Comparison of ENCODE assay signal across 1 cellular context in genomic region chr13:113584205-113584869, GRCh38.
A peak's percentile ranks its signal among the peaks of the same experiment; 100 is the strongest.
TF ChIP-seq lines count a peak whose summit lies in the region.

A gene with protein sequence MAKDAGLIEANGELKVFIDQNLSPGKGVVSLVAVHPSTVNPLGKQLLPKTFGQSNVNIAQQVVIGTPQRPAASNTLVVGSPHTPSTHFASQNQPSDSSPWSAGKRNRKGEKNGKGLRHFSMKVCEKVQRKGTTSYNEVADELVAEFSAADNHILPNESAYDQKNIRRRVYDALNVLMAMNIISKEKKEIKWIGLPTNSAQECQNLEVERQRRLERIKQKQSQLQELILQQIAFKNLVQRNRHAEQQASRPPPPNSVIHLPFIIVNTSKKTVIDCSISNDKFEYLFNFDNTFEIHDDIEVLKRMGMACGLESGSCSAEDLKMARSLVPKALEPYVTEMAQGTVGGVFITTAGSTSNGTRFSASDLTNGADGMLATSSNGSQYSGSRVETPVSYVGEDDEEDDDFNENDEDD (plus strand): TSS chr13:113584753. CDS start chr13:113585838, 1,085 bp downstream.

TF ChIP-seq in GM12878, 131 proteins besides CTCF, POLR2A, EP300 and RAD21 (continued from another document):
- TF ChIP-seq, protein P1, sequence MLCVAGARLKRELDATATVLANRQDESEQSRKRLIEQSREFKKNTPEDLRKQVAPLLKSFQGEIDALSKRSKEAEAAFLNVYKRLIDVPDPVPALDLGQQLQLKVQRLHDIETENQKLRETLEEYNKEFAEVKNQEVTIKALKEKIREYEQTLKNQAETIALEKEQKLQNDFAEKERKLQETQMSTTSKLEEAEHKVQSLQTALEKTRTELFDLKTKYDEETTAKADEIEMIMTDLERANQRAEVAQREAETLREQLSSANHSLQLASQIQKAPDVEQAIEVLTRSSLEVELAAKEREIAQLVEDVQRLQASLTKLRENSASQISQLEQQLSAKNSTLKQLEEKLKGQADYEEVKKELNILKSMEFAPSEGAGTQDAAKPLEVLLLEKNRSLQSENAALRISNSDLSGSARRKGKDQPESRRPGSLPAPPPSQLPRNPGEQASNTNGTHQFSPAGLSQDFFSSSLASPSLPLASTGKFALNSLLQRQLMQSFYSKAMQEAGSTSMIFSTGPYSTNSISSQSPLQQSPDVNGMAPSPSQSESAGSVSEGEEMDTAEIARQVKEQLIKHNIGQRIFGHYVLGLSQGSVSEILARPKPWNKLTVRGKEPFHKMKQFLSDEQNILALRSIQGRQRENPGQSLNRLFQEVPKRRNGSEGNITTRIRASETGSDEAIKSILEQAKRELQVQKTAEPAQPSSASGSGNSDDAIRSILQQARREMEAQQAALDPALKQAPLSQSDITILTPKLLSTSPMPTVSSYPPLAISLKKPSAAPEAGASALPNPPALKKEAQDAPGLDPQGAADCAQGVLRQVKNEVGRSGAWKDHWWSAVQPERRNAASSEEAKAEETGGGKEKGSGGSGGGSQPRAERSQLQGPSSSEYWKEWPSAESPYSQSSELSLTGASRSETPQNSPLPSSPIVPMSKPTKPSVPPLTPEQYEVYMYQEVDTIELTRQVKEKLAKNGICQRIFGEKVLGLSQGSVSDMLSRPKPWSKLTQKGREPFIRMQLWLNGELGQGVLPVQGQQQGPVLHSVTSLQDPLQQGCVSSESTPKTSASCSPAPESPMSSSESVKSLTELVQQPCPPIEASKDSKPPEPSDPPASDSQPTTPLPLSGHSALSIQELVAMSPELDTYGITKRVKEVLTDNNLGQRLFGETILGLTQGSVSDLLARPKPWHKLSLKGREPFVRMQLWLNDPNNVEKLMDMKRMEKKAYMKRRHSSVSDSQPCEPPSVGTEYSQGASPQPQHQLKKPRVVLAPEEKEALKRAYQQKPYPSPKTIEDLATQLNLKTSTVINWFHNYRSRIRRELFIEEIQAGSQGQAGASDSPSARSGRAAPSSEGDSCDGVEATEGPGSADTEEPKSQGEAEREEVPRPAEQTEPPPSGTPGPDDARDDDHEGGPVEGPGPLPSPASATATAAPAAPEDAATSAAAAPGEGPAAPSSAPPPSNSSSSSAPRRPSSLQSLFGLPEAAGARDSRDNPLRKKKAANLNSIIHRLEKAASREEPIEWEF (IDR thresholded peaks at IDR 0.05; ENCODE audit: insufficient replicate concordance, low read depth, low read length): no peak
- TF ChIP-seq BHLHE40 (IDR thresholded peaks at IDR 0.05; ENCODE audit: borderline replicate concordance in 1 of 2, low read depth in 2 of 2, low read length in 1 of 2): peak in 1 of 2 experiments; percentile 66; a peak in 2 of 4 replicates
- no peak for TF ChIP-seq NBN (IDR thresholded peaks at IDR 0.05)
- TF ChIP-seq HDGF (IDR thresholded peaks at IDR 0.05): no peak
- no peak for TF ChIP-seq RFX5 (IDR thresholded peaks at IDR 0.05; ENCODE audit: low read depth, low read length)
- TF ChIP-seq NFXL1 (IDR thresholded peaks at IDR 0.05; ENCODE audit: borderline replicate concordance): peak; percentile 99
- TF ChIP-seq ZBTB4 (CRISPR knock-in tag; IDR thresholded peaks at IDR 0.05): no peak
- TF ChIP-seq, protein P2, sequence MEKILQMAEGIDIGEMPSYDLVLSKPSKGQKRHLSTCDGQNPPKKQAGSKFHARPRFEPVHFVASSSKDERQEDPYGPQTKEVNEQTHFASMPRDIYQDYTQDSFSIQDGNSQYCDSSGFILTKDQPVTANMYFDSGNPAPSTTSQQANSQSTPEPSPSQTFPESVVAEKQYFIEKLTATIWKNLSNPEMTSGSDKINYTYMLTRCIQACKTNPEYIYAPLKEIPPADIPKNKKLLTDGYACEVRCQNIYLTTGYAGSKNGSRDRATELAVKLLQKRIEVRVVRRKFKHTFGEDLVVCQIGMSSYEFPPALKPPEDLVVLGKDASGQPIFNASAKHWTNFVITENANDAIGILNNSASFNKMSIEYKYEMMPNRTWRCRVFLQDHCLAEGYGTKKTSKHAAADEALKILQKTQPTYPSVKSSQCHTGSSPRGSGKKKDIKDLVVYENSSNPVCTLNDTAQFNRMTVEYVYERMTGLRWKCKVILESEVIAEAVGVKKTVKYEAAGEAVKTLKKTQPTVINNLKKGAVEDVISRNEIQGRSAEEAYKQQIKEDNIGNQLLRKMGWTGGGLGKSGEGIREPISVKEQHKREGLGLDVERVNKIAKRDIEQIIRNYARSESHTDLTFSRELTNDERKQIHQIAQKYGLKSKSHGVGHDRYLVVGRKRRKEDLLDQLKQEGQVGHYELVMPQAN (conservative IDR thresholded peaks at IDR 0.05): no peak
- TF ChIP-seq, protein P3, sequence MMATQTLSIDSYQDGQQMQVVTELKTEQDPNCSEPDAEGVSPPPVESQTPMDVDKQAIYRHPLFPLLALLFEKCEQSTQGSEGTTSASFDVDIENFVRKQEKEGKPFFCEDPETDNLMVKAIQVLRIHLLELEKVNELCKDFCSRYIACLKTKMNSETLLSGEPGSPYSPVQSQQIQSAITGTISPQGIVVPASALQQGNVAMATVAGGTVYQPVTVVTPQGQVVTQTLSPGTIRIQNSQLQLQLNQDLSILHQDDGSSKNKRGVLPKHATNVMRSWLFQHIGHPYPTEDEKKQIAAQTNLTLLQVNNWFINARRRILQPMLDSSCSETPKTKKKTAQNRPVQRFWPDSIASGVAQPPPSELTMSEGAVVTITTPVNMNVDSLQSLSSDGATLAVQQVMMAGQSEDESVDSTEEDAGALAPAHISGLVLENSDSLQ (IDR thresholded peaks at IDR 0.05): no peak; the same call in 1 of the 2 replicates
- peak; percentile 53 for TF ChIP-seq NRF1 (conservative IDR thresholded peaks at IDR 0.05; ENCODE audit: low read depth, low read length)
- TF ChIP-seq JUNB (IDR thresholded peaks at IDR 0.05): no peak
- TF ChIP-seq YY1 (IDR thresholded peaks at IDR 0.05; ENCODE audit: low read depth, low read length): no peak
- TF ChIP-seq, protein P4, sequence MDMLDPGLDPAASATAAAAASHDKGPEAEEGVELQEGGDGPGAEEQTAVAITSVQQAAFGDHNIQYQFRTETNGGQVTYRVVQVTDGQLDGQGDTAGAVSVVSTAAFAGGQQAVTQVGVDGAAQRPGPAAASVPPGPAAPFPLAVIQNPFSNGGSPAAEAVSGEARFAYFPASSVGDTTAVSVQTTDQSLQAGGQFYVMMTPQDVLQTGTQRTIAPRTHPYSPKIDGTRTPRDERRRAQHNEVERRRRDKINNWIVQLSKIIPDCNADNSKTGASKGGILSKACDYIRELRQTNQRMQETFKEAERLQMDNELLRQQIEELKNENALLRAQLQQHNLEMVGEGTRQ (IDR thresholded peaks at IDR 0.05; ENCODE audit: borderline replicate concordance, low read depth, low read length): no peak
- TF ChIP-seq POLR2AphosphoS2 (IDR thresholded peaks at IDR 0.05; ENCODE audit: low read depth, low read length): no peak
- no peak for TF ChIP-seq NR2C2 (IDR thresholded peaks at IDR 0.05; ENCODE audit: borderline replicate concordance, control insufficient read depth, insufficient read length, low read depth)
- TF ChIP-seq ATF3 (IDR thresholded peaks at IDR 0.05; ENCODE audit: borderline replicate concordance, extremely low read depth, low read depth, low read length): no peak
- no peak for TF ChIP-seq ZNF622 (IDR thresholded peaks at IDR 0.05)
- peak; percentile 66 for TF ChIP-seq MYC (IDR thresholded peaks at IDR 0.05; ENCODE audit: insufficient read depth, insufficient read length, insufficient replicate concordance, low read length, severe bottlenecking)
- no peak for TF ChIP-seq MTA3 (IDR thresholded peaks at IDR 0.05; ENCODE audit: borderline replicate concordance, low read length)
- TF ChIP-seq, protein P5, sequence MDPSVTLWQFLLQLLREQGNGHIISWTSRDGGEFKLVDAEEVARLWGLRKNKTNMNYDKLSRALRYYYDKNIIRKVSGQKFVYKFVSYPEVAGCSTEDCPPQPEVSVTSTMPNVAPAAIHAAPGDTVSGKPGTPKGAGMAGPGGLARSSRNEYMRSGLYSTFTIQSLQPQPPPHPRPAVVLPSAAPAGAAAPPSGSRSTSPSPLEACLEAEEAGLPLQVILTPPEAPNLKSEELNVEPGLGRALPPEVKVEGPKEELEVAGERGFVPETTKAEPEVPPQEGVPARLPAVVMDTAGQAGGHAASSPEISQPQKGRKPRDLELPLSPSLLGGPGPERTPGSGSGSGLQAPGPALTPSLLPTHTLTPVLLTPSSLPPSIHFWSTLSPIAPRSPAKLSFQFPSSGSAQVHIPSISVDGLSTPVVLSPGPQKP (IDR thresholded peaks at IDR 0.05; ENCODE audit: low read depth, low read length): no peak
- TF ChIP-seq KLF5 (IDR thresholded peaks at IDR 0.05; ENCODE audit: partially characterized antibody): no peak
- TF ChIP-seq WRNIP1 (IDR thresholded peaks at IDR 0.05; ENCODE audit: borderline replicate concordance, low read depth, low read length): no peak
- peak; percentile 91 for TF ChIP-seq HDAC6 (IDR thresholded peaks at IDR 0.05; ENCODE audit: unreplicated experiment)
- TF ChIP-seq CBFB (IDR thresholded peaks at IDR 0.05; ENCODE audit: low read depth): no peak
- no peak for TF ChIP-seq SMC3 (IDR thresholded peaks at IDR 0.05; ENCODE audit: borderline replicate concordance, low read length)
